In the genomic region with DNA sequence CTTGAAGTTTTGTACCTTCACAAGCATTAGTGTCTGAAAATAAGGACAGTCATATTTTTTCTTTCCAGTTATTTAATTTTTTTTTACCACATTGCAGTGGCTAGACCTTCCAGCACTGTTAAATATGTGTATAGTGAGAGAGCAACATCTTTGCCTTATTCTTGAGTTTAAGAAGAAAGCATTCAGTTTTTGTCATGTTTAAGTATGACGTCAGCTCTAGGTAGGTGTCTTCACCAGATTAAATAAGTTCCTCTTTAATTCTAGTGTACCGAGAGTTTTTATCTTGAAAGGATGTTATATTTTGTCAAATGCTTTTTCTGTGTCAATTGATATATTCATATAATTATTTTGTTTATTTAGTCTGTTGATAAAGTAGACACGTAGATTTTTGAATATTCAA, we compare ENCODE assay signal across 27 cellular contexts.
"Had no signal": no experiment of that assay in that cellular context is flagged by ENCODE, and none has a peak within 500 bp of the region (broad histone marks: within the 10 kb centered on the region; RNA-seq: fewer than 3 reads in every experiment).

No MANE protein-coding gene starts in this region.

- H3K27ac ChIP-seq: colonic mucosa, coronary artery, dorsolateral prefrontal cortex, epithelial cell of prostate, esophagus muscularis mucosa, esophagus squamous epithelium, foreskin keratinocyte, gastrocnemius medialis, gastroesophageal sphincter, heart left ventricle, heart right ventricle, hepatocyte had no signal

- H3K4me2 ChIP-seq: hepatocyte had no signal

- FAIRE-seq: colon, endothelial cell of umbilical vein had no signal

- ATAC-seq: effector memory CD8-positive, alpha-beta T cell; esophagus mucosa; foreskin keratinocyte; gastrocnemius medialis; gastroesophageal sphincter; heart left ventricle; heart right ventricle had no signal

- H3K27me3 ChIP-seq: colonic mucosa, dorsolateral prefrontal cortex, esophagus muscularis mucosa, esophagus squamous epithelium, foreskin keratinocyte, gastrocnemius medialis, gastroesophageal sphincter, heart left ventricle, heart right ventricle, hepatocyte had no signal

- H3K4me3 ChIP-seq: colonic mucosa, coronary artery, dorsolateral prefrontal cortex, esophagus muscularis mucosa, esophagus squamous epithelium, gastrocnemius medialis, gastroesophageal sphincter, heart left ventricle, heart right ventricle, hepatocyte had no signal

- H3K36me3 ChIP-seq: colonic mucosa, esophagus muscularis mucosa, esophagus squamous epithelium, gastrocnemius medialis, gastroesophageal sphincter, heart left ventricle, heart right ventricle had no signal

- H2AFZ ChIP-seq: hepatocyte had no signal

- DNase-seq: colonic mucosa; cortex of kidney; dermis blood vessel endothelial cell; dorsolateral prefrontal cortex; effector CD4-positive, alpha-beta T cell; effector CD8-positive, alpha-beta T cell; effector memory CD4-positive, alpha-beta T cell; effector memory CD8-positive, alpha-beta T cell; endodermal cell; erythroblast; esophagus squamous epithelium; foreskin fibroblast; foreskin keratinocyte; foreskin melanocyte; gastrocnemius medialis; glutamatergic neuron; head of caudate nucleus; heart left ventricle; heart right ventricle had no signal

- H3K4me1 ChIP-seq: colonic mucosa, esophagus muscularis mucosa, esophagus squamous epithelium, foreskin keratinocyte, gastrocnemius medialis, gastroesophageal sphincter, heart left ventricle, heart right ventricle had no signal

- H3K79me2 ChIP-seq: hepatocyte had no signal

- H3K9me3 ChIP-seq: colonic mucosa, esophagus muscularis mucosa, esophagus squamous epithelium, gastrocnemius medialis had no signal
